Comparison of ENCODE assay signal across 25 cellular contexts in the genomic region with DNA sequence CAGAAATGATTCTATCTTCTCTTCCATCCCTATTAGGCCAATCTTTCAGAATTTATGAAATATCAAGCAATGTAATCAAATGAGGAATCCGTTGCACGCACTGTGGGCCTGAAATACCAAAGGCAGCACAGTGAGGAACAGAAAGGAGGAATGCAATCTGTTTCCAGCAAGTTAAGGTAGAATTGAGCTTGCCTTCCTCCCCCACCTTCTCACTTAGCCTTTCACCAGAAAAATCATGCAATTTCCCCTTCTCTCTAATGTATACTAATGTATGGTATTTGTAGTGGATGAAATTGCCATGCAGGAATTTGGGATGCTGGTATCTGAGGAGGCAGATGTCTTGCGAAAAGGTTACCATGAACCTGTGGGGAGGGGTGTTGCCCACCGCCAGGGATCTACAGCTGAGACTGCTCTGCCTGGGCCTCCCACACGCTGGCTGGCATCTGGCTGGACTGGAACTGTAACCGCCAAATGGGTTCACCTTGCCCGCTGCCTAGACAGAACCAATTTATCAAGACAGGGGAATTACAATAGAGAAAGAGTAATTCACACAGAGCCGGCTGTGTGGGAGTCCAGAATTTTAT.
A peak's percentile ranks its signal among the peaks of the same experiment; 100 is the strongest.
DNase-seq lines count a peak whose midpoint lies in the region; ATAC-seq and TF ChIP-seq lines count a peak whose summit lies in the region.
"Had no signal": no experiment of that assay in that cellular context is flagged by ENCODE, and none has a peak within 500 bp of the region (broad histone marks: within the 10 kb centered on the region; RNA-seq: fewer than 3 reads in every experiment).

No MANE protein-coding gene starts in this region.

- peaks cover 38% of the 10 kb centered on the region for H3K4me1 ChIP-seq in Karpas-422 (ENCODE audit: low read length)
- H3K4me1 ChIP-seq in PC-3 (ENCODE audit: insufficient read depth, low read length) = peaks cover 20% of the 10 kb centered on the region
- H3K4me1 ChIP-seq in upper lobe of left lung = no peaks in the 10 kb centered on the region
- H3K4me1 ChIP-seq: esophagus muscularis mucosa, SJSA1 had no signal

- H3K36me3 ChIP-seq in Karpas-422 (ENCODE audit: insufficient read depth, low read length) (no peaks in the 10 kb centered on the region), PC-3 (ENCODE audit: low read depth, low read length) (no peaks in the 10 kb centered on the region), upper lobe of left lung (no peaks in the 10 kb centered on the region)
- H3K36me3 ChIP-seq: esophagus muscularis mucosa, Peyer's patch, SJSA1, thoracic aorta had no signal

- H3K27ac ChIP-seq in Karpas-422 (ENCODE audit: low read length) (peak overlapping the region; percentile 73), PC-3 (ENCODE audit: low read length) (no peak overlapping the region), upper lobe of left lung (no peak overlapping the region)
- H3K27ac ChIP-seq: esophagus muscularis mucosa, hepatocyte, Peyer's patch, SJSA1, skin epidermis, thoracic aorta had no signal

- H3K27ac Mint-ChIP-seq in naive B cell = peak overlapping the region in 5 of 6 donors; percentile 61 to 92 (median 78)
- H3K27ac Mint-ChIP-seq: CD4-positive, alpha-beta memory T cell; effector memory CD8-positive, alpha-beta T cell; stimulated activated effector memory CD8-positive, alpha-beta T cell treated with anti-CD3 and anti-CD28 coated beads, Interleukin-12 subunit alpha, Interleukin-12 subunit beta, amount 100 ng/mL, for 72 hours; T-helper 17 cell had no signal

- DNase-seq in CD1c-positive myeloid dendritic cell (ENCODE audit: extremely low spot score) (peak; percentile 66), Karpas-422 (no peak), PC-3 (no peak), naive B cell (no peak), upper lobe of left lung (no peak), nucleus accumbens (lab: John Stamatoyannopoulos, UW) (no peak)
- no peak for DNase-seq in activated CD4-positive, CD25-positive, alpha-beta regulatory T cell (lab: John Stamatoyannopoulos, UW)
- DNase-seq: activated CD4-positive, alpha-beta T cell treated with anti-CD3 and anti-CD28 coated beads, Interleukin-2, amount 50 U/mL, for 48 hours; activated effector memory CD4-positive, alpha-beta T cell treated with anti-CD3 and anti-CD28 coated beads, Interleukin-2, amount 50 U/mL, for 16 hours; CD4-positive, alpha-beta memory T cell; DMS153; effector memory CD8-positive, alpha-beta T cell; left ventricle myocardium superior; NCI-H524 treated with DMSO at 0.1 percent for 48 hours; stimulated activated CD4-positive, alpha-beta T cell treated with anti-CD3 and anti-CD28 coated beads, Interleukin-2, amount 100 ng/mL, for 24 hours; T-helper 17 cell had no signal

- ATAC-seq in PC-3 = no peak
- ATAC-seq in naive B cell (ENCODE audit: low read depth in 2 of 2) = no peak
- ATAC-seq in GM21825 (IDR thresholded peaks at IDR 0.05; ENCODE audit: unreplicated experiment) = no peak
- no peak for ATAC-seq in upper lobe of left lung (ENCODE audit: low FRiP score in 2 of 2)
- ATAC-seq: effector memory CD8-positive, alpha-beta T cell; left ventricle myocardium superior; stimulated activated effector memory CD8-positive, alpha-beta T cell treated with anti-CD3 and anti-CD28 coated beads, Interleukin-12 subunit alpha, Interleukin-12 subunit beta, amount 100 ng/mL, for 72 hours; T-helper 17 cell had no signal

- H2AFZ ChIP-seq in Karpas-422 (ENCODE audit: low read length) (peak overlapping the region; percentile 71; the same call in 1 of the 2 replicates), PC-3 (ENCODE audit: low read length) (0 out of 2 replicates have a peak overlapping the region, but pooled peaks have one; percentile 13)
- H2AFZ ChIP-seq: hepatocyte had no signal

- H3K27me3 ChIP-seq in Karpas-422 (ENCODE audit: low read length) = no peaks in the 10 kb centered on the region
- H3K27me3 ChIP-seq in PC-3 (ENCODE audit: low read length) = no peaks in the 10 kb centered on the region
- no peaks in the 10 kb centered on the region for H3K27me3 ChIP-seq in upper lobe of left lung
- H3K27me3 ChIP-seq: esophagus muscularis mucosa, hepatocyte, Peyer's patch, SJSA1 had no signal

- H3K9ac ChIP-seq in Karpas-422 (ENCODE audit: low read length) (peak overlapping the region; percentile 13; the same call in 1 of the 2 replicates), PC-3 (ENCODE audit: low read length) (no peak overlapping the region)

- no TSS peak for BruUV-seq in PC-3 (replicated peaks; lab: Mats Ljungman, UMichigan)

- peak overlapping the region; percentile 40 for H3K4me2 ChIP-seq in Karpas-422 (ENCODE audit: low read depth, low read length, poor library complexity, severe bottlenecking)
- no peak overlapping the region for H3K4me2 ChIP-seq in PC-3 (ENCODE audit: low read length)
- H3K4me2 ChIP-seq: hepatocyte had no signal

- H3K9me3 ChIP-seq in Karpas-422 (ENCODE audit: low read length) (no peaks in the 10 kb centered on the region), PC-3 (ENCODE audit: low read length) (no peaks in the 10 kb centered on the region), upper lobe of left lung (no peaks in the 10 kb centered on the region)
- H3K9me3 ChIP-seq: esophagus muscularis mucosa, Peyer's patch, SJSA1, thoracic aorta had no signal

- peaks cover 44 to 51% (median 50%) of the 10 kb centered on the region in 3 donors for H3K4me1 Mint-ChIP-seq in naive B cell
- H3K4me1 Mint-ChIP-seq: CD4-positive, alpha-beta memory T cell; T-helper 17 cell had no signal

- peak overlapping the region in 3 of 8 donors; percentile 41 to 67 (median 53) for H3K4me3 Mint-ChIP-seq in naive B cell
- H3K4me3 Mint-ChIP-seq: brain; CD4-positive, alpha-beta memory T cell; effector memory CD8-positive, alpha-beta T cell; stimulated activated effector memory CD8-positive, alpha-beta T cell treated with anti-CD3 and anti-CD28 coated beads, Interleukin-12 subunit alpha, Interleukin-12 subunit beta, amount 100 ng/mL, for 72 hours; T-helper 17 cell had no signal

- H3K9me2 ChIP-seq in Karpas-422 (replicated peaks; ENCODE audit: insufficient read depth, low read length) = no peaks in the 10 kb centered on the region
- H3K9me2 ChIP-seq in PC-3 (replicated peaks; ENCODE audit: low read length) = no peaks in the 10 kb centered on the region

- H3K4me3 ChIP-seq in Karpas-422 (ENCODE audit: low read length) = no peak overlapping the region
- H3K4me3 ChIP-seq in PC-3 (ENCODE audit: low read length) = no peak overlapping the region
- no peak overlapping the region for H3K4me3 ChIP-seq in upper lobe of left lung
- H3K4me3 ChIP-seq: esophagus muscularis mucosa, hepatocyte, Peyer's patch, SJSA1, skin epidermis, thoracic aorta had no signal

- TF ChIP-seq EP300 in upper lobe of left lung (IDR thresholded peaks at IDR 0.05) = no peak

- intact Hi-C loops in PC-3 (cut with micrococcal nuclease) = no loop called here

- TF ChIP-seq CTCF in PC-3 (conservative IDR thresholded peaks at IDR 0.05; ENCODE audit: low read depth, low read length) (no peak), upper lobe of left lung (IDR thresholded peaks at IDR 0.05) (no peak)

- H3K36me3 Mint-ChIP-seq in naive B cell = no peaks in the 10 kb centered on the region
- H3K36me3 Mint-ChIP-seq: brain; CD4-positive, alpha-beta memory T cell; stimulated activated effector memory CD8-positive, alpha-beta T cell treated with anti-CD3 and anti-CD28 coated beads, Interleukin-12 subunit alpha, Interleukin-12 subunit beta, amount 100 ng/mL, for 72 hours had no signal

- no peaks in the 10 kb centered on the region for H3K79me2 ChIP-seq in Karpas-422 (ENCODE audit: low read length)
- H3K79me2 ChIP-seq in PC-3 (ENCODE audit: low read length) = no peaks in the 10 kb centered on the region
- H3K79me2 ChIP-seq: hepatocyte had no signal

- no peaks in the 10 kb centered on the region for H3F3A ChIP-seq in PC-3 (ENCODE audit: low read length, unreplicated experiment)

- TF ChIP-seq POLR2A in upper lobe of left lung (IDR thresholded peaks at IDR 0.05) = no peak

- WGBS in upper lobe of left lung, 2 donors = 95 to 96% methylated on average over 8 of the region's 8 CpGs

- no peaks in the 10 kb centered on the region for H3K9me3 Mint-ChIP-seq in naive B cell
- H3K9me3 Mint-ChIP-seq: CD4-positive, alpha-beta memory T cell; effector memory CD8-positive, alpha-beta T cell; stimulated activated effector memory CD8-positive, alpha-beta T cell treated with anti-CD3 and anti-CD28 coated beads, Interleukin-12 subunit alpha, Interleukin-12 subunit beta, amount 100 ng/mL, for 72 hours had no signal

- H4K20me1 ChIP-seq in Karpas-422 (ENCODE audit: insufficient read depth, low read depth, low read length) = no peaks in the 10 kb centered on the region
- no peaks in the 10 kb centered on the region for H4K20me1 ChIP-seq in PC-3 (ENCODE audit: low read length)

- CTCF ChIA-PET in PC-3 (lab: Charles Lee) = no interaction called here

- no peaks in the 10 kb centered on the region for H3K27me3 Mint-ChIP-seq in naive B cell

- POLR2A ChIA-PET in PC-3 (lab: Charles Lee; ENCODE audit: unreplicated experiment) = no interaction called here
